12 cellular contexts compared by ENCODE assay signal in the genomic region with DNA sequence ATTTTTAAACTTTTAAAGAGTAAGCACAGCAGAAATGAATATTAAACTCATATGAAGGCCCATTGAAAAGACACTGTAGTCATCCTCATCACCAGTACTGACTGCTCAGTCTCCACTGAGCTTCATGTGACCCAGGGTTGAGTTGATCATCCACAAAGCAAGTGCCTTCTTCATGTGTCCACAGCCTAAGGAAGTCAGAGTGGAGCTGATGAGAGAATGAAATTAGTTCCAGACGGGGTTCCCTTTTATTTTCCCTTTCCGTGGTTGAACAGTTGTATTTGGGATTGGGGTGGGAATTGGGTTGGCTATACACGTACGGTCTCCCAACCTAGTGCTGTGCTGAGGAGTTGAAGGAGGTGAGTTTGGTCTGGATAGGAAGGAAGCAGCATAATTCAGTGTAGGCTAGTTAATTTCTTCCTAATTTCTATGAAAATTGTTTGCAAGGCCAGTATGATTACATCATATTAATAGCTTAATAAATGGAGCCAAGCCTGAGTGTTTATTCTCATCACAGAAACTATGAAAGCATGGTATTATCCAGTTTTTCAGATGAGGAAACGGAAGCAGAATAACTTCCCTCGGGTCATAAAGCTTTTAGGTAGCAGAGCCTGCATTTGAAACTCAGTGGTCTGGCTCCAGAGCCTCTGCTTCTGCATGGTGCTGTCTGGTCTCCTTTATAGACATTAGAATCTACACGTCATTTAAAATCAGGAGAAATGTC.
DNase-seq lines count a peak whose midpoint lies in the region; ATAC-seq and TF ChIP-seq lines count a peak whose summit lies in the region.
"Had no signal": no experiment of that assay in that cellular context is flagged by ENCODE, and none has a peak within 500 bp of the region (broad histone marks: within the 10 kb centered on the region; RNA-seq: fewer than 3 reads in every experiment).

No MANE protein-coding gene starts in this region.

- no peak for TF ChIP-seq EP300 in sigmoid colon (IDR thresholded peaks at IDR 0.05)

- H3K27ac ChIP-seq in heart right ventricle (peak overlapping the region; percentile 37 to 94 (median 87)), sigmoid colon (peak overlapping the region; percentile 80 to 96 (median 90)), A673 (ENCODE audit: low read depth, low read length, poor library complexity, severe bottlenecking) (no peak overlapping the region)

- H3K4me1 ChIP-seq in heart right ventricle (peaks cover 24 to 67% (median 47%) of the 10 kb centered on the region in 9 donors), sigmoid colon (peaks cover 0 to 78% (median 64%) of the 10 kb centered on the region in 4 donors), A673 (ENCODE audit: insufficient read depth, low read length, poor library complexity, severe bottlenecking) (no peaks in the 10 kb centered on the region)

- CTCF ChIA-PET in A673 (lab: Charles Lee): no interaction called here

- 47 to 61% methylated on average over 7 of the region's 7 CpGs for WGBS in heart right ventricle, 2 donors
- WGBS in sigmoid colon, 2 donors: 71 to 83% methylated on average over 7 of the region's 7 CpGs

- POLR2A ChIA-PET in A673 (lab: Charles Lee; ENCODE audit: low non-redundant PET): no interaction called here

- H3K9me3 ChIP-seq in heart right ventricle: no peaks in the 10 kb centered on the region
- no peaks in the 10 kb centered on the region for H3K9me3 ChIP-seq in sigmoid colon
- no peaks in the 10 kb centered on the region for H3K9me3 ChIP-seq in A673 (ENCODE audit: low read depth, low read length, poor library complexity, severe bottlenecking)

- DNase-seq in Right ventricle myocardium superior (no peak), left cardiac atrium (no peak), heart right ventricle (no peak), sigmoid colon (no peak), A673 (ENCODE audit: low spot score) (no peak), DMS114 treated with DMSO at 0.1 percent for 48 hours (lab: John Stamatoyannopoulos, UW; ENCODE audit: unreplicated experiment) (no peak), anterior cingulate cortex (lab: John Stamatoyannopoulos, UW) (no peak), GM19240 (ENCODE audit: insufficient read length, low spot score) (no peak)
- DNase-seq: activated CD8-positive, alpha-beta T cell treated with anti-CD3 and anti-CD28 coated beads for 36 hours; naive B cell; NCI-H510A treated with DMSO at 0.1 percent for 48 hours; retina had no signal

- intact Hi-C loops in Right ventricle myocardium superior (cut with DNase I) (no loop called here), left cardiac atrium (cut with DNase I) (no loop called here), heart right ventricle (cut with DNase I) (loop anchor here in 2 of 10 donors (5.0 kb wide), 1 partner anchor 45 kb away; no protein-coding TSS in a partner anchor), sigmoid colon (cut with DNase I) (loop anchor here (5.0 kb wide), 1 partner anchor 120 kb away; no protein-coding TSS in a partner anchor), A673 (cut with micrococcal nuclease; ENCODE audit: unreplicated experiment) (no loop called here)

- H3K4me3 ChIP-seq in heart right ventricle (no peak overlapping the region), sigmoid colon (no peak overlapping the region), A673 (ENCODE audit: low read depth, low read length, poor library complexity, severe bottlenecking) (no peak overlapping the region)

- ATAC-seq in Right ventricle myocardium superior (ENCODE audit: poor library complexity) (peak; percentile 2), left cardiac atrium (no peak), heart right ventricle (peak in 6 of 8 donors; percentile 2 to 10 (median 2))
- ATAC-seq: activated CD8-positive, alpha-beta T cell treated with anti-CD3 and anti-CD28 coated beads for 36 hours had no signal

- TF ChIP-seq CTCF in heart right ventricle (IDR thresholded peaks at IDR 0.05) (no peak), sigmoid colon (IDR thresholded peaks at IDR 0.05) (no peak), A673 (conservative IDR thresholded peaks at IDR 0.05; ENCODE audit: low read depth, low read length) (no peak)

- no peak for TF ChIP-seq POLR2A in sigmoid colon (IDR thresholded peaks at IDR 0.05)

- BruUV-seq in A673 (replicated peaks; lab: Mats Ljungman, UMichigan): no TSS peak

- H3K36me3 ChIP-seq in heart right ventricle: peaks cover 0 to 91% (median 41%) of the 10 kb centered on the region in 9 donors
- H3K36me3 ChIP-seq in sigmoid colon: peaks cover 18 to 54% (median 24%) of the 10 kb centered on the region in 4 donors
- no peaks in the 10 kb centered on the region for H3K36me3 ChIP-seq in A673 (ENCODE audit: insufficient read depth, low read length, poor library complexity, severe bottlenecking)

- no peaks in the 10 kb centered on the region for H3K27me3 ChIP-seq in heart right ventricle
- H3K27me3 ChIP-seq in sigmoid colon: no peaks in the 10 kb centered on the region
- no peaks in the 10 kb centered on the region for H3K27me3 ChIP-seq in A673 (replicated peaks; ENCODE audit: insufficient read depth, low read depth, low read length, poor library complexity)

Comparison
In these comparisons a context has a peak if more than half of its experiments do, and no peak if none do; other contexts are left out.
1. ATAC-seq: peak in Right ventricle myocardium superior (single experiment) and heart right ventricle (6 of 8); none in left cardiac atrium (0 of 2).